9 cellular contexts compared by ENCODE assay signal in genomic region chr7:47581442-47581820, GRCh38. TPM values are rescaled to one million over a fixed set of nuclear protein-coding genes. Genes with fewer than 3 reads are reported as not detected.
A peak's percentile ranks its signal among the peaks of the same experiment; 100 is the strongest.
DNase-seq lines count a peak whose midpoint lies in the region; ATAC-seq and TF ChIP-seq lines count a peak whose summit lies in the region.
"Had no signal": no experiment of that assay in that cellular context is flagged by ENCODE, and none has a peak within 500 bp of the region (broad histone marks: within the 10 kb centered on the region; RNA-seq: fewer than 3 reads in every experiment).

No MANE protein-coding gene starts in this region.

- H3K27ac ChIP-seq in BLaER1 treated with 17β-estradiol and CSF1 and Interleukin-3, amounts not matched to agents 10 nM and 100 nM = peak overlapping the region; percentile 81 to 96 (median 88)
- H3K27ac ChIP-seq in Panc1 (ENCODE audit: low read length) (peak overlapping the region; percentile 100), osteoblast (ENCODE audit: low read depth, low read length) (peak overlapping the region; percentile 87)

- H3K4me3 ChIP-seq in BLaER1 treated with 17β-estradiol and CSF1 and Interleukin-3, amounts not matched to agents 10 nM and 100 nM = peak overlapping the region; percentile 79 to 92 (median 84)
- H3K4me3 ChIP-seq in Panc1 (ENCODE audit: low read depth in 2 of 2, low read length in 2 of 2) = peak overlapping the region; percentile 79 to 92
- H3K4me3 ChIP-seq in fibroblast of the aortic adventitia (ENCODE audit: low read depth, low read length) = peak overlapping the region; percentile 93
- peak overlapping the region; percentile 81 for H3K4me3 ChIP-seq in osteoblast (ENCODE audit: insufficient read depth, low read length)
- H3K4me3 ChIP-seq: K562 had no signal

- BruUV-seq in Panc1 (replicated peaks; lab: Mats Ljungman, UMichigan) = no TSS peak

- H3K36me3 ChIP-seq in BLaER1 treated with 17β-estradiol and CSF1 and Interleukin-3, amounts not matched to agents 10 nM and 100 nM = peaks cover 0 to 6% (median 0%) of the 10 kb centered on the region in 11 experiments; a peak in 2 of 22 replicates
- peaks cover 9% of the 10 kb centered on the region; the same call in 1 of the 2 replicates for H3K36me3 ChIP-seq in Panc1 (ENCODE audit: control insufficient read depth, insufficient read depth, low read length)
- H3K36me3 ChIP-seq in osteoblast (ENCODE audit: insufficient read depth, low read length) = peaks cover 17% of the 10 kb centered on the region

- no peak overlapping the region for H2AFZ ChIP-seq in osteoblast (ENCODE audit: low read length)

- peaks cover 14 to 34% (median 25%) of the 10 kb centered on the region in 5 donors for H3K27me3 Mint-ChIP-seq in naive thymus-derived CD8-positive, alpha-beta T cell

- in situ Hi-C loops in Panc1 (cut with HindIII; ENCODE audit: low pct_unique_long_range_greater_than_20kb, low sequenced_read_pairs) = no loop called here

- intact Hi-C loops in Panc1 (cut with micrococcal nuclease; ENCODE audit: unreplicated experiment) = loop anchor here (2.0 kb wide), 1 partner anchor 181 kb away; no protein-coding TSS in a partner anchor

- peaks cover 47 to 84% (median 59%) of the 10 kb centered on the region in 10 experiments for H3K4me1 ChIP-seq in BLaER1 treated with 17β-estradiol and CSF1 and Interleukin-3, amounts not matched to agents 10 nM and 100 nM
- H3K4me1 ChIP-seq in Panc1 (ENCODE audit: control insufficient read depth, insufficient read depth, low read length) (peaks cover 63% of the 10 kb centered on the region), osteoblast (ENCODE audit: insufficient read depth, low read length) (peaks cover 55% of the 10 kb centered on the region)

- TF ChIP-seq CTCF in Panc1 (IDR thresholded peaks at IDR 0.05) (no peak), fibroblast of the aortic adventitia (IDR thresholded peaks at IDR 0.05; ENCODE audit: insufficient read depth, low read length) (no peak), osteoblast (IDR thresholded peaks at IDR 0.05; ENCODE audit: extremely low read depth, low read depth, low read length) (no peak)

- H3K36me3 Mint-ChIP-seq in naive thymus-derived CD8-positive, alpha-beta T cell = no peaks in the 10 kb centered on the region

- no peaks in the 10 kb centered on the region for H4K20me1 ChIP-seq in BLaER1 treated with 17β-estradiol and CSF1 and Interleukin-3, amounts not matched to agents 10 nM and 100 nM
- H4K20me1 ChIP-seq in osteoblast (ENCODE audit: insufficient read depth, low read length) = no peaks in the 10 kb centered on the region

- H3K4me3 Mint-ChIP-seq in naive thymus-derived CD8-positive, alpha-beta T cell = peak overlapping the region in 1 of 10 donors; percentile 80

- H3K9ac ChIP-seq in BLaER1 treated with 17β-estradiol and CSF1 and Interleukin-3, amounts not matched to agents 10 nM and 100 nM = peak overlapping the region; percentile 84 to 94 (median 91)

- CTCF ChIA-PET in Panc1 (lab: Charles Lee) = interaction anchor here (0.6 to 1.3 kb wide), 2 partner anchors 23 to 53 kb away, joined by 6 to 9 read pairs; no protein-coding TSS in a partner anchor

- peaks cover 0 to 5% (median 0%) of the 10 kb centered on the region in 9 donors for H3K9me3 Mint-ChIP-seq in naive thymus-derived CD8-positive, alpha-beta T cell

- peak; percentile 11 for ATAC-seq in Panc1
- no peak for ATAC-seq in GM21423 (IDR thresholded peaks at IDR 0.05; ENCODE audit: unreplicated experiment)
- ATAC-seq in naive thymus-derived CD8-positive, alpha-beta T cell = no peak
- ATAC-seq: K562 had no signal

- peaks cover 42% of the 10 kb centered on the region for H3K79me2 ChIP-seq in osteoblast (ENCODE audit: insufficient read depth, low read length)

- H3K9me3 ChIP-seq in BLaER1 treated with 17β-estradiol and CSF1 and Interleukin-3, amounts not matched to agents 10 nM and 100 nM (replicated peaks in 1 of 11) = peaks cover 0 to 9% (median 6%) of the 10 kb centered on the region in 11 experiments; a peak in 10 of 22 replicates
- H3K9me3 ChIP-seq in Panc1 (ENCODE audit: control insufficient read depth, insufficient read depth, low read depth, low read length) (no peaks in the 10 kb centered on the region; the same call in 1 of the 2 replicates), osteoblast (ENCODE audit: low read depth, low read length) (no peaks in the 10 kb centered on the region)

- no peak overlapping the region for H3K27ac Mint-ChIP-seq in naive thymus-derived CD8-positive, alpha-beta T cell

- peaks cover 8 to 41% (median 36%) of the 10 kb centered on the region in 11 experiments; a peak in 21 of 22 replicates for H3K27me3 ChIP-seq in BLaER1 treated with 17β-estradiol and CSF1 and Interleukin-3, amounts not matched to agents 10 nM and 100 nM
- H3K27me3 ChIP-seq in Panc1 (ENCODE audit: control insufficient read depth, insufficient read depth, low read length) = no peaks in the 10 kb centered on the region
- no peaks in the 10 kb centered on the region for H3K27me3 ChIP-seq in osteoblast (ENCODE audit: insufficient read depth, low read length)

- DNase-seq in Panc1 (ENCODE audit: low read depth, low spot score) = no peak
- DNase-seq in fibroblast of the aortic adventitia (ENCODE audit: low read depth) = peak; percentile 19
- DNase-seq in osteoblast (ENCODE audit: insufficient read length, low spot score, missing footprints) = peak; percentile 81
- no peak for DNase-seq in DMS153 (lab: John Stamatoyannopoulos, UW)
- no peak for DNase-seq in naive thymus-derived CD8-positive, alpha-beta T cell
- no peak for DNase-seq in AG08395 (ENCODE audit: low spot score)

- H3K4me2 ChIP-seq in BLaER1 treated with 17β-estradiol and CSF1 and Interleukin-3, amounts not matched to agents 10 nM and 100 nM = peak overlapping the region; percentile 86 to 99 (median 96)
- H3K4me2 ChIP-seq in osteoblast (ENCODE audit: insufficient read depth, low read length) = peak overlapping the region; percentile 87

- H3K4me1 Mint-ChIP-seq in naive thymus-derived CD8-positive, alpha-beta T cell = peaks cover 6 to 53% (median 9%) of the 10 kb centered on the region in 4 donors

- POLR2A ChIA-PET in Panc1 (lab: Charles Lee) = interaction anchor here (0.6 to 1.8 kb wide), 4 partner anchors 48 to 315 kb away, joined by 3 to 7 read pairs (median 4); no protein-coding TSS in a partner anchor
- POLR2A ChIA-PET in naive thymus-derived CD8-positive, alpha-beta T cell (lab: Charles Lee) = no interaction called here

RNA-seq across cellular contexts. Expression of gene TNS3, which starts 0.5 kb away (rescaled TPM):
- total RNA-seq in Panc1 (2021; ENCODE audit: unreplicated experiment) = 533 TPM
- polyA plus RNA-seq in Panc1 (2012; ENCODE audit: insufficient read length) = 322 TPM
- total RNA-seq in fibroblast of the aortic adventitia (ENCODE audit: low replicate concordance) = 7.1 and 28.3 TPM in 2 replicates
- total RNA-seq in osteoblast = 67.3 and 88.1 TPM in 2 replicates
- 1 to 10 TPM; 1.2 to 1.6 TPM for total RNA-seq in naive thymus-derived CD8-positive, alpha-beta T cell
- not detected for polyA plus RNA-seq in naive thymus-derived CD8-positive, alpha-beta T cell
- polyA plus RNA-seq: K562 had no signal

Comparison
In these comparisons a context has a peak if more than half of its experiments do, and no peak if none do; other contexts are left out.
1. DNase-seq: peak in fibroblast of the aortic adventitia (single experiment) and osteoblast (single experiment); none in Panc1 (single experiment), DMS153 (single experiment), naive thymus-derived CD8-positive, alpha-beta T cell (0 of 10) and AG08395 (single experiment).
2. Peak in every context shown above with its lines, with median percentiles within 50 percentile points of each other: H3K27ac ChIP-seq and H3K4me3 ChIP-seq.